Comparison of ENCODE assay signal across 8 cellular contexts in genomic region chr17:76005263-76006149, GRCh38. TPM values are rescaled to one million over a fixed set of nuclear protein-coding genes. Genes with fewer than 3 reads are reported as not detected.
DNase-seq lines count a peak whose midpoint lies in the region; ATAC-seq and TF ChIP-seq lines count a peak whose summit lies in the region.

No MANE protein-coding gene starts in this region.

- CTCF ChIA-PET in Panc1 (lab: Charles Lee), result interaction anchor here (0.5 to 2.8 kb wide), 6 partner anchors 9 to 821 kb away, joined by 3 to 9 read pairs (median 4); partner anchors contain the start of genes RHBDF2 and TRIM47

- peak; percentile 93 for TF ChIP-seq CTCF in Panc1 (IDR thresholded peaks at IDR 0.05)
- peak; percentile 64 for TF ChIP-seq CTCF in fibroblast of mammary gland (conservative IDR thresholded peaks at IDR 0.05; ENCODE audit: control insufficient read depth, insufficient read depth, low read depth, low read length)
- TF ChIP-seq CTCF in suprapubic skin (IDR thresholded peaks at IDR 0.05), result peak; percentile 53 to 60

- H3K27ac ChIP-seq in KOPT-K1 (ENCODE audit: low read depth, low read length, poor library complexity, severe bottlenecking) (peak overlapping the region; percentile 32), Panc1 (ENCODE audit: low read length) (no peak overlapping the region), suprapubic skin (peak overlapping the region; percentile 11)

- intact Hi-C loops in Panc1 (cut with micrococcal nuclease; ENCODE audit: unreplicated experiment), result no loop called here

- no peaks in the 10 kb centered on the region for H3K4me1 Mint-ChIP-seq in activated T-cell treated with anti-CD3 and anti-CD28 coated beads, Interleukin-2, amount 50 U/mL, for 24 hours (ENCODE audit: low read depth)

- H3K36me3 ChIP-seq in KOPT-K1 (ENCODE audit: insufficient read depth, low read length), result peaks cover 82% of the 10 kb centered on the region; the same call in 1 of the 2 replicates
- H3K36me3 ChIP-seq in Panc1 (ENCODE audit: control insufficient read depth, insufficient read depth, low read length), result no peaks in the 10 kb centered on the region
- peaks cover 58% of the 10 kb centered on the region for H3K36me3 ChIP-seq in suprapubic skin

- POLR2A ChIA-PET in Panc1 (lab: Charles Lee), result no interaction called here

- peak overlapping the region; percentile 45 for H3K27ac Mint-ChIP-seq in activated T-cell treated with anti-CD3 and anti-CD28 coated beads, Interleukin-2, amount 50 U/mL, for 24 hours

- no peaks in the 10 kb centered on the region for H3K27me3 ChIP-seq in Panc1 (ENCODE audit: control insufficient read depth, insufficient read depth, low read length)
- no peaks in the 10 kb centered on the region for H3K27me3 ChIP-seq in suprapubic skin

- H3K9me3 ChIP-seq in KOPT-K1 (ENCODE audit: insufficient read depth, low read length, poor library complexity, severe bottlenecking) (no peaks in the 10 kb centered on the region), Panc1 (ENCODE audit: control insufficient read depth, insufficient read depth, low read depth, low read length) (no peaks in the 10 kb centered on the region), suprapubic skin (no peaks in the 10 kb centered on the region)

- H3K4me3 Mint-ChIP-seq in activated T-cell treated with anti-CD3 and anti-CD28 coated beads, Interleukin-2, amount 50 U/mL, for 24 hours, result no peak overlapping the region

- no peaks in the 10 kb centered on the region for H3K27me3 Mint-ChIP-seq in activated T-cell treated with anti-CD3 and anti-CD28 coated beads, Interleukin-2, amount 50 U/mL, for 24 hours

- no TSS peak for BruUV-seq in Panc1 (replicated peaks; lab: Mats Ljungman, UMichigan)

- TF ChIP-seq EP300 in suprapubic skin (IDR thresholded peaks at IDR 0.05), result no peak

- TF ChIP-seq POLR2A in suprapubic skin (IDR thresholded peaks at IDR 0.05), result no peak

- peaks cover 8% of the 10 kb centered on the region for H3K36me3 Mint-ChIP-seq in activated T-cell treated with anti-CD3 and anti-CD28 coated beads, Interleukin-2, amount 50 U/mL, for 24 hours (ENCODE audit: low read depth)

- in situ Hi-C loops in Panc1 (cut with HindIII; ENCODE audit: low pct_unique_long_range_greater_than_20kb, low sequenced_read_pairs), result no loop called here

- DNase-seq in COR-L47 (lab: John Stamatoyannopoulos, UW) (peak; percentile 70), Panc1 (ENCODE audit: low read depth, low spot score) (peak; percentile 15), fibroblast of mammary gland (ENCODE audit: low read depth) (peak; percentile 82), occipital lobe (lab: John Stamatoyannopoulos, UW) (peak; percentile 29), suprapubic skin (ENCODE audit: low spot score in 2 of 2) (peak; percentile 88 to 89)
- DNase-seq in activated T-cell treated with anti-CD3 and anti-CD28 coated beads, Interleukin-2, amount 50 U/mL, for 24 hours, result peak; percentile 84

- 50% methylated on average over 16 of the region's 16 CpGs for WGBS in suprapubic skin

- peak; percentile 77 for ATAC-seq in Panc1
- no peak for ATAC-seq in HG03280 (IDR thresholded peaks at IDR 0.05; ENCODE audit: unreplicated experiment)

- H3K4me1 ChIP-seq in Panc1 (ENCODE audit: control insufficient read depth, insufficient read depth, low read length) (peaks cover 15% of the 10 kb centered on the region), suprapubic skin (peaks cover 10% of the 10 kb centered on the region)

- no peaks in the 10 kb centered on the region for H3K9me3 Mint-ChIP-seq in activated T-cell treated with anti-CD3 and anti-CD28 coated beads, Interleukin-2, amount 50 U/mL, for 24 hours

- H3K4me3 ChIP-seq in Panc1 (ENCODE audit: low read depth in 2 of 2, low read length in 2 of 2) (no peak overlapping the region), fibroblast of mammary gland (ENCODE audit: control insufficient read depth, low read depth, low read length) (no peak overlapping the region), suprapubic skin (no peak overlapping the region)

RNA-seq across cellular contexts. Expression of gene CDK3, which starts 4.9 kb away (rescaled TPM):
- total RNA-seq in Panc1 (2021; ENCODE audit: unreplicated experiment) (11.9 TPM), occipital lobe (0.78 TPM), suprapubic skin (10 to 100 TPM in 2 of 4 donors, 1 to 10 TPM in 2; 5.6 to 33.1 (median 9.6) TPM)
- polyA plus RNA-seq in Panc1 (2012; ENCODE audit: insufficient read length), result 7.0 TPM

RNA-seq across cellular contexts. Expression of gene EVPL, which starts 21.6 kb away (rescaled TPM):
- total RNA-seq in Panc1 (2021; ENCODE audit: unreplicated experiment) (36.4 TPM), occipital lobe (not detected), suprapubic skin (100 to 1,000 TPM; 218 to 425 (median 274) TPM)
- polyA plus RNA-seq in Panc1 (2012; ENCODE audit: insufficient read length), result 44.9 TPM

RNA-seq across cellular contexts. Expression of gene TEN1, which starts 26.5 kb away (rescaled TPM):
- total RNA-seq in Panc1 (2021; ENCODE audit: unreplicated experiment) (41.3 TPM), occipital lobe (7.3 TPM), suprapubic skin (10 to 100 TPM; 20.0 to 43.6 (median 26.9) TPM)
- polyA plus RNA-seq in Panc1 (2012; ENCODE audit: insufficient read length), result 57.2 TPM

RNA-seq across cellular contexts. Expression of gene ACOX1, which starts 26.5 kb away (rescaled TPM):
- total RNA-seq in Panc1 (2021; ENCODE audit: unreplicated experiment) (53.5 TPM), occipital lobe (94.1 TPM), suprapubic skin (10 to 100 TPM; 59.6 to 89.7 (median 71.5) TPM)
- polyA plus RNA-seq in Panc1 (2012; ENCODE audit: insufficient read length), result 26.8 TPM

Comparison
In these comparisons a context has a peak if more than half of its experiments do, and no peak if none do; other contexts are left out.
1. DNase-seq: peak in every context shown above with its lines; median percentile 88 in suprapubic skin; 84 in activated T-cell treated with anti-CD3 and anti-CD28 coated beads, Interleukin-2, amount 50 U/mL, for 24 hours; 82 in fibroblast of mammary gland; 70 in COR-L47; 29 in occipital lobe; 15 in Panc1.
2. RNA of gene EVPL, which starts 21.6 kb away (total RNA-seq): 218 to 425 TPM in suprapubic skin and 36.4 TPM in Panc1 (single experiment); not detected in occipital lobe (single experiment); every median in the first group is over 10 times any median in the second.
3. Peak in every context shown above with its lines, with median percentiles within 50 percentile points of each other: CTCF ChIP-seq.